1 cellular context compared by ENCODE assay signal in the genomic region with DNA sequence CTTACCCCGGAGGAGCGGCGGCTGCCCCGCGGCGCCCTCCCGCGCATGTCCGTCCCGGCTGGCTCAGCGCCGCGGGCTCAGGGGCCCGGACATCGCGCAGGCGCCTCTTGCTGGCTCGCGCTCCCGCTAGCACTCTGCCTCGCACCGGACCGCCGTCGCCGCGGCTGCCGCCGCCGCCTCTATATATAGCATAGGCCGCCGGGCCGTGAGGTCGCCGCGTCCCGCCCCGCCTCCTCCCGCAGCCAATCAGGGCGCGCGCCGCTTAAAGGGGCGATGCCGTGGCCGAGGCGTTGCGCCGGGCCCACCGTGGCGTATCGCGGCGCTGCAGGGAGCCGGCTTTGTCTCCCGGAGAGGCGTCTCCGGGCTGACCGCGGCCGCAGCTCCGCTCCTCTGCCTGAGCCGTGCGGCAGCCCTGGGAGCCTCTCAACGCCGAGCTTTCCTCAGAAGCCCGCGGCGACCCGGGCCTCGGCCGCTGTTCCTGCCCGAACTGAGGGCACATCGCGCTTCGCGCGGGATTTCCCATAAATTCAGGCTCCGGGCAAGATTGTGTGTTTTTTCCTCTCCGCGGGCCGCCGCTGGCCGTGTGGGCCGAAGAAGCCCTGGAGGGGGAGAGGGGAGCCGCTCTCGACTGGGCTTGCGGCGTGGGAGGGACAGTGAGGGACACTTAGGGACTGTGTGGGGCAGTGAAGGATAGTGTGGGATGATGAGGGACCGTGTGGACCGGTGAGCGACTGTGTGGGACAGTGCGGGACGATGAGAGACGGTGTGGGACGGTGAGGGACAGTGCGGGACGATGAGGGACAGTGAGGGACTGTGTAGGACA.
TF ChIP-seq lines count a peak whose summit lies in the region.

A gene with protein sequence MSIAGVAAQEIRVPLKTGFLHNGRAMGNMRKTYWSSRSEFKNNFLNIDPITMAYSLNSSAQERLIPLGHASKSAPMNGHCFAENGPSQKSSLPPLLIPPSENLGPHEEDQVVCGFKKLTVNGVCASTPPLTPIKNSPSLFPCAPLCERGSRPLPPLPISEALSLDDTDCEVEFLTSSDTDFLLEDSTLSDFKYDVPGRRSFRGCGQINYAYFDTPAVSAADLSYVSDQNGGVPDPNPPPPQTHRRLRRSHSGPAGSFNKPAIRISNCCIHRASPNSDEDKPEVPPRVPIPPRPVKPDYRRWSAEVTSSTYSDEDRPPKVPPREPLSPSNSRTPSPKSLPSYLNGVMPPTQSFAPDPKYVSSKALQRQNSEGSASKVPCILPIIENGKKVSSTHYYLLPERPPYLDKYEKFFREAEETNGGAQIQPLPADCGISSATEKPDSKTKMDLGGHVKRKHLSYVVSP (minus strand): TSS at position 157 of the 823 bp plus-strand sequence. CDS start 10,690 bp downstream, outside the sequence.

TF ChIP-seq in HepG2, 621 proteins besides CTCF, POLR2A, EP300 and RAD21 (continued from another document and continues in another):
- TF ChIP-seq, protein P1, sequence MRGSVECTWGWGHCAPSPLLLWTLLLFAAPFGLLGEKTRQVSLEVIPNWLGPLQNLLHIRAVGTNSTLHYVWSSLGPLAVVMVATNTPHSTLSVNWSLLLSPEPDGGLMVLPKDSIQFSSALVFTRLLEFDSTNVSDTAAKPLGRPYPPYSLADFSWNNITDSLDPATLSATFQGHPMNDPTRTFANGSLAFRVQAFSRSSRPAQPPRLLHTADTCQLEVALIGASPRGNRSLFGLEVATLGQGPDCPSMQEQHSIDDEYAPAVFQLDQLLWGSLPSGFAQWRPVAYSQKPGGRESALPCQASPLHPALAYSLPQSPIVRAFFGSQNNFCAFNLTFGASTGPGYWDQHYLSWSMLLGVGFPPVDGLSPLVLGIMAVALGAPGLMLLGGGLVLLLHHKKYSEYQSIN (CRISPR knock-in tag; IDR thresholded peaks at IDR 0.05; ENCODE audit: borderline replicate concordance): no peak
- peak; percentile 73; the same call in 1 of the 2 replicates for TF ChIP-seq HOXD1 (CRISPR knock-in tag; IDR thresholded peaks at IDR 0.05)
- TF ChIP-seq SOX6 (IDR thresholded peaks at IDR 0.05): no peak
- peak; percentile 40; the same call in 1 of the 2 replicates for TF ChIP-seq SOX6 (CRISPR knock-in tag; IDR thresholded peaks at IDR 0.05)
- TF ChIP-seq, protein P2, sequence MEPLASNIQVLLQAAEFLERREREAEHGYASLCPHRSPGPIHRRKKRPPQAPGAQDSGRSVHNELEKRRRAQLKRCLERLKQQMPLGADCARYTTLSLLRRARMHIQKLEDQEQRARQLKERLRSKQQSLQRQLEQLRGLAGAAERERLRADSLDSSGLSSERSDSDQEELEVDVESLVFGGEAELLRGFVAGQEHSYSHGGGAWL (CRISPR knock-in tag; IDR thresholded peaks at IDR 0.05): peak; percentile 70; the same call in 1 of the 2 replicates
- TF ChIP-seq, protein P3, sequence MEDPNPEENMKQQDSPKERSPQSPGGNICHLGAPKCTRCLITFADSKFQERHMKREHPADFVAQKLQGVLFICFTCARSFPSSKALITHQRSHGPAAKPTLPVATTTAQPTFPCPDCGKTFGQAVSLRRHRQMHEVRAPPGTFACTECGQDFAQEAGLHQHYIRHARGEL (CRISPR knock-in tag; IDR thresholded peaks at IDR 0.05): no peak
- peak; percentile 85 for TF ChIP-seq SAP130 (CRISPR knock-in tag; IDR thresholded peaks at IDR 0.05; ENCODE audit: low read depth)
- no peak for TF ChIP-seq ZNF567 (CRISPR knock-in tag; IDR thresholded peaks at IDR 0.05; ENCODE audit: borderline replicate concordance)
- peak; percentile 81; the same call in 1 of the 2 replicates for TF ChIP-seq SIN3A (IDR thresholded peaks at IDR 0.05; ENCODE audit: borderline replicate concordance, low read depth, low read length)
- peak; percentile 65 for TF ChIP-seq KDM5B (CRISPR knock-in tag; IDR thresholded peaks at IDR 0.05; ENCODE audit: borderline replicate concordance)
- peak; percentile 84 for TF ChIP-seq ZNF34 (CRISPR knock-in tag; IDR thresholded peaks at IDR 0.05; ENCODE audit: borderline replicate concordance)
- no peak for TF ChIP-seq JUN (CRISPR knock-in tag; IDR thresholded peaks at IDR 0.05)
- TF ChIP-seq HMG20B (CRISPR knock-in tag; conservative IDR thresholded peaks at IDR 0.05): no peak
- TF ChIP-seq ZC3H13 (CRISPR knock-in tag; IDR thresholded peaks at IDR 0.05): peak; percentile 94; the same call in 1 of the 2 replicates
- TF ChIP-seq ZNF253 (CRISPR knock-in tag; IDR thresholded peaks at IDR 0.05; ENCODE audit: borderline replicate concordance): peak; percentile 77
- no peak; the same call in 1 of the 2 replicates for TF ChIP-seq GLI4 (CRISPR knock-in tag; IDR thresholded peaks at IDR 0.05; ENCODE audit: borderline replicate concordance)
- no peak for TF ChIP-seq ZNF788 (CRISPR knock-in tag; IDR thresholded peaks at IDR 0.05; ENCODE audit: borderline replicate concordance)
- no peak for TF ChIP-seq ZNF335 (CRISPR knock-in tag; IDR thresholded peaks at IDR 0.05)
- no peak for TF ChIP-seq BRD4 (CRISPR knock-in tag; IDR thresholded peaks at IDR 0.05)
- peak; percentile 27 for TF ChIP-seq TEAD3 (CRISPR knock-in tag; optimal IDR thresholded peaks at IDR 0.05; ENCODE audit: borderline replicate concordance)
- TF ChIP-seq, protein P4, sequence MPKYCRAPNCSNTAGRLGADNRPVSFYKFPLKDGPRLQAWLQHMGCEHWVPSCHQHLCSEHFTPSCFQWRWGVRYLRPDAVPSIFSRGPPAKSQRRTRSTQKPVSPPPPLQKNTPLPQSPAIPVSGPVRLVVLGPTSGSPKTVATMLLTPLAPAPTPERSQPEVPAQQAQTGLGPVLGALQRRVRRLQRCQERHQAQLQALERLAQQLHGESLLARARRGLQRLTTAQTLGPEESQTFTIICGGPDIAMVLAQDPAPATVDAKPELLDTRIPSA (CRISPR knock-in tag; IDR thresholded peaks at IDR 0.05; ENCODE audit: borderline replicate concordance): peak; percentile 71; the same call in 1 of the 2 replicates
- peak; percentile 35; the same call in 1 of the 2 replicates for TF ChIP-seq ZNF792 (CRISPR knock-in tag; IDR thresholded peaks at IDR 0.05)
- TF ChIP-seq CREB1 (IDR thresholded peaks at IDR 0.05): peak; percentile 63; the same call in 1 of the 2 replicates
- no peak for TF ChIP-seq CREB1 (CRISPR knock-in tag; IDR thresholded peaks at IDR 0.05)
- peak; percentile 96 for TF ChIP-seq CBX1 (IDR thresholded peaks at IDR 0.05; ENCODE audit: low read depth)
- TF ChIP-seq KDM2A (CRISPR knock-in tag; IDR thresholded peaks at IDR 0.05; ENCODE audit: borderline replicate concordance, low read depth): peak; percentile 79
- no peak for TF ChIP-seq KLF12 (CRISPR knock-in tag; IDR thresholded peaks at IDR 0.05; ENCODE audit: borderline replicate concordance)
- no peak for TF ChIP-seq ZNF180 (CRISPR knock-in tag; IDR thresholded peaks at IDR 0.05; ENCODE audit: borderline replicate concordance, low read depth)
- 0 out of 2 replicates have a peak, but pooled peaks have one; percentile 73 for TF ChIP-seq PCBP1 (IDR thresholded peaks at IDR 0.05; ENCODE audit: borderline replicate concordance, low read depth, low read length)
- no peak for TF ChIP-seq TBP (CRISPR knock-in tag; IDR thresholded peaks at IDR 0.05)
- TF ChIP-seq, protein P5, sequence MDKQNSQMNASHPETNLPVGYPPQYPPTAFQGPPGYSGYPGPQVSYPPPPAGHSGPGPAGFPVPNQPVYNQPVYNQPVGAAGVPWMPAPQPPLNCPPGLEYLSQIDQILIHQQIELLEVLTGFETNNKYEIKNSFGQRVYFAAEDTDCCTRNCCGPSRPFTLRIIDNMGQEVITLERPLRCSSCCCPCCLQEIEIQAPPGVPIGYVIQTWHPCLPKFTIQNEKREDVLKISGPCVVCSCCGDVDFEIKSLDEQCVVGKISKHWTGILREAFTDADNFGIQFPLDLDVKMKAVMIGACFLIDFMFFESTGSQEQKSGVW (CRISPR knock-in tag; IDR thresholded peaks at IDR 0.05; ENCODE audit: borderline replicate concordance): no peak
- TF ChIP-seq, protein P6, sequence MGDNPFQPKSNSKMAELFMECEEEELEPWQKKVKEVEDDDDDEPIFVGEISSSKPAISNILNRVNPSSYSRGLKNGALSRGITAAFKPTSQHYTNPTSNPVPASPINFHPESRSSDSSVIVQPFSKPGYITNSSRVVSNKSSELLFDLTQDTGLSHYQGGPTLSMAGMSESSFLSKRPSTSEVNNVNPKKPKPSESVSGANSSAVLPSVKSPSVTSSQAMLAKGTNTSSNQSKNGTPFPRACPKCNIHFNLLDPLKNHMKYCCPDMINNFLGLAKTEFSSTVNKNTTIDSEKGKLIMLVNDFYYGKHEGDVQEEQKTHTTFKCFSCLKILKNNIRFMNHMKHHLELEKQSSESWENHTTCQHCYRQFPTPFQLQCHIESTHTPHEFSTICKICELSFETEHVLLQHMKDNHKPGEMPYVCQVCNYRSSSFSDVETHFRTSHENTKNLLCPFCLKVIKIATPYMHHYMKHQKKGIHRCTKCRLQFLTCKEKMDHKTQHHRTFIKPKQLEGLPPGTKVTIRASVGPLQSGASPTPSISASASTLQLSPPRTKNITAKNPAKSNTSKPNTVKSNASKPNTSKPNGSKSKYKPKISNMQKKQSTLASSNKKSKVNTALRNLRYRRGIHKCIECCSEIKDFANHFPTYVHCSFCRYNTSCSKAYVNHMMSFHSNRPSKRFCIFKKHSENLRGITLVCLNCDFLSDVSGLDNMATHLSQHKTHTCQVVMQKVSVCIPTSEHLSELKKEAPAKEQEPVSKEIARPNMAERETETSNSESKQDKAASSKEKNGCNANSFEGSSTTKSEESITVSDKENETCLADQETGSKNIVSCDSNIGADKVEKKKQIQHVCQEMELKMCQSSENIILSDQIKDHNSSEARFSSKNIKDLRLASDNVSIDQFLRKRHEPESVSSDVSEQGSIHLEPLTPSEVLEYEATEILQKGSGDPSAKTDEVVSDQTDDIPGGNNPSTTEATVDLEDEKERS (CRISPR knock-in tag; IDR thresholded peaks at IDR 0.05): no peak
- TF ChIP-seq MAFF (IDR thresholded peaks at IDR 0.05; ENCODE audit: low read depth, low read length): no peak
- 0 out of 2 replicates have a peak, but pooled peaks have one; percentile 53 for TF ChIP-seq ZNF431 (CRISPR knock-in tag; IDR thresholded peaks at IDR 0.05; ENCODE audit: borderline replicate concordance, low read depth)
- peak; percentile 74 for TF ChIP-seq ZNF350 (CRISPR knock-in tag; IDR thresholded peaks at IDR 0.05; ENCODE audit: borderline replicate concordance, low read depth)
- TF ChIP-seq, protein P7, sequence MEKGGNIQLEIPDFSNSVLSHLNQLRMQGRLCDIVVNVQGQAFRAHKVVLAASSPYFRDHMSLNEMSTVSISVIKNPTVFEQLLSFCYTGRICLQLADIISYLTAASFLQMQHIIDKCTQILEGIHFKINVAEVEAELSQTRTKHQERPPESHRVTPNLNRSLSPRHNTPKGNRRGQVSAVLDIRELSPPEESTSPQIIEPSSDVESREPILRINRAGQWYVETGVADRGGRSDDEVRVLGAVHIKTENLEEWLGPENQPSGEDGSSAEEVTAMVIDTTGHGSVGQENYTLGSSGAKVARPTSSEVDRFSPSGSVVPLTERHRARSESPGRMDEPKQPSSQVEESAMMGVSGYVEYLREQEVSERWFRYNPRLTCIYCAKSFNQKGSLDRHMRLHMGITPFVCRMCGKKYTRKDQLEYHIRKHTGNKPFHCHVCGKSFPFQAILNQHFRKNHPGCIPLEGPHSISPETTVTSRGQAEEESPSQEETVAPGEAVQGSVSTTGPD (CRISPR knock-in tag; IDR thresholded peaks at IDR 0.05): no peak
- TF ChIP-seq, protein P8, sequence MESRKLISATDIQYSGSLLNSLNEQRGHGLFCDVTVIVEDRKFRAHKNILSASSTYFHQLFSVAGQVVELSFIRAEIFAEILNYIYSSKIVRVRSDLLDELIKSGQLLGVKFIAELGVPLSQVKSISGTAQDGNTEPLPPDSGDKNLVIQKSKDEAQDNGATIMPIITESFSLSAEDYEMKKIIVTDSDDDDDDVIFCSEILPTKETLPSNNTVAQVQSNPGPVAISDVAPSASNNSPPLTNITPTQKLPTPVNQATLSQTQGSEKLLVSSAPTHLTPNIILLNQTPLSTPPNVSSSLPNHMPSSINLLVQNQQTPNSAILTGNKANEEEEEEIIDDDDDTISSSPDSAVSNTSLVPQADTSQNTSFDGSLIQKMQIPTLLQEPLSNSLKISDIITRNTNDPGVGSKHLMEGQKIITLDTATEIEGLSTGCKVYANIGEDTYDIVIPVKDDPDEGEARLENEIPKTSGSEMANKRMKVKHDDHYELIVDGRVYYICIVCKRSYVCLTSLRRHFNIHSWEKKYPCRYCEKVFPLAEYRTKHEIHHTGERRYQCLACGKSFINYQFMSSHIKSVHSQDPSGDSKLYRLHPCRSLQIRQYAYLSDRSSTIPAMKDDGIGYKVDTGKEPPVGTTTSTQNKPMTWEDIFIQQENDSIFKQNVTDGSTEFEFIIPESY (CRISPR knock-in tag; IDR thresholded peaks at IDR 0.05): no peak
- peak; percentile 38 for TF ChIP-seq ZNF883 (CRISPR knock-in tag; IDR thresholded peaks at IDR 0.05; ENCODE audit: not compliant biosample characterization)
- TF ChIP-seq, protein P9, sequence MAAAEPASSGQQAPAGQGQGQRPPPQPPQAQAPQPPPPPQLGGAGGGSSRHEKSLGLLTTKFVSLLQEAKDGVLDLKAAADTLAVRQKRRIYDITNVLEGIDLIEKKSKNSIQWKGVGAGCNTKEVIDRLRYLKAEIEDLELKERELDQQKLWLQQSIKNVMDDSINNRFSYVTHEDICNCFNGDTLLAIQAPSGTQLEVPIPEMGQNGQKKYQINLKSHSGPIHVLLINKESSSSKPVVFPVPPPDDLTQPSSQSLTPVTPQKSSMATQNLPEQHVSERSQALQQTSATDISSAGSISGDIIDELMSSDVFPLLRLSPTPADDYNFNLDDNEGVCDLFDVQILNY (CRISPR knock-in tag; conservative IDR thresholded peaks at IDR 0.05): peak; percentile 34; the same call in 1 of the 2 replicates
- TF ChIP-seq MYC (CRISPR knock-in tag; IDR thresholded peaks at IDR 0.05; ENCODE audit: borderline replicate concordance): peak; percentile 42
- no peak for TF ChIP-seq ZNF292 (CRISPR knock-in tag; IDR thresholded peaks at IDR 0.05; ENCODE audit: borderline replicate concordance, low read depth)
- 0 out of 2 replicates have a peak, but pooled peaks have one; percentile 65 for TF ChIP-seq MYNN (CRISPR knock-in tag; IDR thresholded peaks at IDR 0.05; ENCODE audit: low read depth)
- TF ChIP-seq ZNF878 (CRISPR knock-in tag; IDR thresholded peaks at IDR 0.05): no peak; the same call in none of the 2 replicates
- no peak for TF ChIP-seq ZNF354B (CRISPR knock-in tag; IDR thresholded peaks at IDR 0.05)
- 0 out of 2 replicates have a peak, but pooled peaks have one; percentile 87 for TF ChIP-seq ZNF703 (CRISPR knock-in tag; IDR thresholded peaks at IDR 0.05; ENCODE audit: borderline replicate concordance)
- TF ChIP-seq BRCA1 (CRISPR knock-in tag; IDR thresholded peaks at IDR 0.05): 0 out of 2 replicates have a peak, but pooled peaks have one; percentile 13
- TF ChIP-seq ZBTB7A (CRISPR knock-in tag; IDR thresholded peaks at IDR 0.05): no peak
- TF ChIP-seq ZBTB20 (CRISPR knock-in tag; IDR thresholded peaks at IDR 0.05; ENCODE audit: borderline replicate concordance, low read depth): peak; percentile 5; the same call in 1 of the 2 replicates
- TF ChIP-seq ZNF850 (CRISPR knock-in tag; conservative IDR thresholded peaks at IDR 0.05): peak; percentile 82; the same call in 1 of the 2 replicates
- no peak; the same call in 1 of the 2 replicates for TF ChIP-seq HNRNPUL1 (IDR thresholded peaks at IDR 0.05; ENCODE audit: low read depth, low read length)
- TF ChIP-seq FOXK1 (CRISPR knock-in tag; IDR thresholded peaks at IDR 0.05; ENCODE audit: borderline replicate concordance, low read depth): no peak; the same call in 1 of the 2 replicates
- no peak; the same call in 1 of the 2 replicates for TF ChIP-seq ZNF274 (CRISPR knock-in tag; IDR thresholded peaks at IDR 0.05)
- peak; percentile 47; the same call in 1 of the 2 replicates for TF ChIP-seq NFKBIZ (CRISPR knock-in tag; IDR thresholded peaks at IDR 0.05)
